Comparison of ENCODE assay signal across 19 cellular contexts in the genomic region with DNA sequence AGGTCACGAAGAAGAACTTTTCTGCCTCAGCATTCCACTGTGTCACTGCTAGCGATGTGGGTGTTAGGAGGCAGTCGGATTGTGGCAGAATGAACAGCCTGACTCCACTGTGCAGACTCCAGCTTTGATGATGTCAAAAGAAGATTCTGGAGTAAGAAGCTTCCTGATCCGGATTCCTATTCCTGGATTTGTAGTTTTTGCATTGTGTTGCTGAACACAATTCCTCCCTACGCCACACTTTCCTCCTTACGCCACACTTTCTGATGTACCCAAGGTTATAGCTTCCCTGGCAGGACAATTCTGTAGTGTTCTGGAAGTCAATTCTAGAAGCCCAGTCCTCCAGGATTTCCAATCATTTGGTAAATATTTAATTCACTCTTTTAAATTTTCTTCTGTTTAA.
DNase-seq lines count a peak whose midpoint lies in the region; ATAC-seq, FAIRE-seq and TF ChIP-seq lines count a peak whose summit lies in the region.
"Had no signal": no experiment of that assay in that cellular context is flagged by ENCODE, and none has a peak within 500 bp of the region (broad histone marks: within the 10 kb centered on the region; RNA-seq: fewer than 3 reads in every experiment).

No MANE protein-coding gene starts in this region.

- no peaks in the 10 kb centered on the region for H3K23me2 ChIP-seq in H1 (ENCODE audit: low read depth, low read length)

- H3K23ac ChIP-seq in IMR-90 (ENCODE audit: low read depth, low read length) (no peak overlapping the region), H1 (ENCODE audit: insufficient read length) (no peak overlapping the region)

- DNase-seq in IMR-90 (no peak), H1 (ENCODE audit: low read depth in 1 of 2, low spot score in 2 of 2) (no peak), neural crest cell (ENCODE audit: low read depth, low spot score) (no peak), dermis blood vessel endothelial cell (no peak), OCI-M1 (lab: John Stamatoyannopoulos, UW) (no peak)
- DNase-seq: C1 segment of cervical spinal cord; Calu3; CD4-positive, alpha-beta memory T cell; COR-L47; DMS53; DND-41; GM23248; HCEC 1CT had no signal

- peak overlapping the region; percentile 81 for H3K27ac Mint-ChIP-seq in neural crest cell (ENCODE audit: unreplicated experiment)
- H3K27ac Mint-ChIP-seq: CD4-positive, alpha-beta memory T cell had no signal

- no peak overlapping the region for H3K4me2 ChIP-seq in IMR-90 (ENCODE audit: low read depth, low read length)
- H3K4me2 ChIP-seq in H1 (ENCODE audit: insufficient read depth in 1 of 2, low read depth in 2 of 2, low read length in 2 of 2) = 0 out of 4 replicates have a peak overlapping the region, but pooled peaks of 1 of the 2 experiments have one; percentile 18

- no peak overlapping the region for H2BK5ac ChIP-seq in IMR-90 (ENCODE audit: low read depth, low read length, poor library complexity, severe bottlenecking)
- no peak overlapping the region for H2BK5ac ChIP-seq in H1 (ENCODE audit: low read depth, low read length)

- H2BK20ac ChIP-seq in IMR-90 (ENCODE audit: low read depth, low read length) = no peak overlapping the region
- H2BK20ac ChIP-seq in H1 (ENCODE audit: low read length) = no peak overlapping the region; the same call in 1 of the 2 replicates

- H2AFZ ChIP-seq in IMR-90 (replicated peaks; ENCODE audit: low read length, poor library complexity) (peak overlapping the region; percentile 48), H1 (ENCODE audit: low read length) (no peak overlapping the region)
- H2AFZ ChIP-seq: GM23248 had no signal

- H4K5ac ChIP-seq in IMR-90 (ENCODE audit: low read depth, low read length) (no peak overlapping the region), H1 (ENCODE audit: insufficient read length, low read depth, low read length) (no peak overlapping the region)

- no peaks in the 10 kb centered on the region for H3K27me3 Mint-ChIP-seq in neural crest cell (ENCODE audit: low read depth)

- H4K20me1 ChIP-seq in IMR-90 (ENCODE audit: insufficient read depth, low read length) = no peaks in the 10 kb centered on the region
- H4K20me1 ChIP-seq in H1 (replicated peaks in 1 of 2; ENCODE audit: control insufficient read depth in 1 of 2, insufficient read depth in 2 of 2, low read length in 2 of 2) = no peaks in the 10 kb centered on the region

- no TSS peak for BruUV-seq in IMR-90 (replicated peaks; lab: Mats Ljungman, UMichigan)

- CTCF ChIA-PET in IMR-90 (lab: Yijun Ruan, JAX) (no interaction called here), H1 (lab: Charles Lee; ENCODE audit: partially characterized antibody) (interaction anchor here (0.6 kb wide), 1 partner anchor 1500 kb away, joined by 3 read pairs; no protein-coding TSS in a partner anchor)

- intact Hi-C loops in IMR-90 (cut with micrococcal nuclease) = no loop called here

- ATAC-seq in IMR-90 (ENCODE audit: low read depth) (no peak), HG03521 (IDR thresholded peaks at IDR 0.05; ENCODE audit: unreplicated experiment) (no peak), GM18502 (IDR thresholded peaks at IDR 0.05; ENCODE audit: poor library complexity, unreplicated experiment) (no peak)

- H3K9me1 ChIP-seq in IMR-90 (ENCODE audit: insufficient read depth, low read length) = no peaks in the 10 kb centered on the region

- H3K14ac ChIP-seq in IMR-90 (replicated peaks; ENCODE audit: low read depth, low read length) (no peak overlapping the region), H1 (ENCODE audit: insufficient read length) (no peak overlapping the region)

- TF ChIP-seq EP300 in H1 (IDR thresholded peaks at IDR 0.05; ENCODE audit: borderline replicate concordance in 1 of 2, low read depth in 2 of 2, low read length in 2 of 2) = no peak

- H2BK15ac ChIP-seq in IMR-90 (ENCODE audit: low read depth, low read length) = no peak overlapping the region
- H2BK15ac ChIP-seq in H1 (ENCODE audit: low read length) = no peak overlapping the region

- dilution Hi-C loops in IMR-90 (cut with HindIII; ENCODE audit: low sequenced_read_pairs, unreplicated experiment) = no loop called here

- no peak overlapping the region for H3K9ac ChIP-seq in IMR-90 (ENCODE audit: low read depth, low read length)
- H3K9ac ChIP-seq in H1 (replicated peaks in 1 of 4; ENCODE audit: extremely low read depth in 1 of 4, low read depth in 3 of 4, low read length in 3 of 4) = no peak overlapping the region
- H3K9ac ChIP-seq: GM23248 had no signal

- POLR2A ChIA-PET in IMR-90 (lab: Charles Lee; ENCODE audit: unreplicated experiment) (no interaction called here), H1 (lab: Charles Lee; ENCODE audit: partially characterized antibody) (no interaction called here)

- H3K27me3 ChIP-seq in IMR-90 (ENCODE audit: control insufficient read depth, insufficient read depth, low read length) (no peaks in the 10 kb centered on the region), H1 (replicated peaks in 1 of 4; ENCODE audit: control insufficient read depth in 3 of 4, extremely low read depth in 1 of 4, insufficient read depth in 3 of 4, low read length in 3 of 4) (peaks cover 0 to 1% (median 0%) of the 10 kb centered on the region in 4 experiments; a peak in 1 of 7 replicates)

- H3K4me1 Mint-ChIP-seq in neural crest cell = no peaks in the 10 kb centered on the region
- H3K4me1 Mint-ChIP-seq: CD4-positive, alpha-beta memory T cell had no signal

- H3K36me3 ChIP-seq in IMR-90 (ENCODE audit: control insufficient read depth, insufficient read depth, low read length) (no peaks in the 10 kb centered on the region), H1 (ENCODE audit: control insufficient read depth in 2 of 4, insufficient read depth in 4 of 4, low read length in 3 of 4) (no peaks in the 10 kb centered on the region)

- peaks cover 3% of the 10 kb centered on the region for H3K9me3 Mint-ChIP-seq in neural crest cell

- H2BK120ac ChIP-seq in IMR-90 (ENCODE audit: low read depth, low read length) = no peak overlapping the region
- H2BK120ac ChIP-seq in H1 (replicated peaks; ENCODE audit: low read depth, low read length) = no peak overlapping the region

- H2BK12ac ChIP-seq in H1 (ENCODE audit: low read depth, low read length) = no peak overlapping the region; the same call in 1 of the 2 replicates

- H3K79me2 ChIP-seq in H1 (ENCODE audit: control insufficient read depth in 1 of 2, insufficient read depth in 2 of 2, low read length in 2 of 2) = no peaks in the 10 kb centered on the region

- no peak for FAIRE-seq in H1 (lab: Jason Lieb, UNC)
- FAIRE-seq: G401.6, GM12892, GM19239, H54 had no signal

- WGBS in IMR-90 (ENCODE audit: extremely low coverage in 2 of 2, insufficient read length in 1 of 2), 2 experiments = no CpG with 5 or more reads among the region's 6 CpGs
- 97% methylated on average over 6 of the region's 6 CpGs; no CpG with 5 or more reads in 1 of the 2 experiments for WGBS in H1 (ENCODE audit: extremely low coverage in 1 of 2, insufficient coverage in 1 of 2, insufficient read length in 1 of 2, insufficient replicate concordance in 2 of 2, low coverage in 1 of 2, low lambda C conversion rate in 2 of 2, missing lambda C conversion rate in 1 of 2), 2 experiments

- H3K4me3 ChIP-seq in IMR-90 (ENCODE audit: insufficient read depth, low read depth, low read length) (no peak overlapping the region), H1 (ENCODE audit: extremely low read depth in 1 of 4, insufficient read depth in 2 of 4, low read depth in 3 of 4, low read length in 4 of 4) (no peak overlapping the region)
- H3K4me3 ChIP-seq: GM23248 had no signal

- no peak for TF ChIP-seq CTCF in IMR-90 (conservative IDR thresholded peaks at IDR 0.05; ENCODE audit: low read depth, low read length)
- no peak for TF ChIP-seq CTCF in H1 (IDR thresholded peaks at IDR 0.05; ENCODE audit: control extremely low read depth in 1 of 3, insufficient read depth in 1 of 3, low read depth in 1 of 3, low read length in 3 of 3)
- TF ChIP-seq CTCF in neural crest cell (conservative IDR thresholded peaks at IDR 0.05) = no peak

- H3K27ac ChIP-seq in IMR-90 (ENCODE audit: insufficient read depth, low read length) (no peak overlapping the region), H1 (ENCODE audit: low read depth, low read length) (no peak overlapping the region)
- H3K27ac ChIP-seq: GM23248 had no signal

- H2AK5ac ChIP-seq in IMR-90 (ENCODE audit: low read depth, low read length) (no peak overlapping the region), H1 (ENCODE audit: low read depth, low read length) (no peak overlapping the region)

- H3K36me3 Mint-ChIP-seq in neural crest cell (ENCODE audit: low read depth) = no peaks in the 10 kb centered on the region
- H3K36me3 Mint-ChIP-seq: CD4-positive, alpha-beta memory T cell had no signal

- no peak for TF ChIP-seq POLR2A in IMR-90 (IDR thresholded peaks at IDR 0.05; ENCODE audit: low read depth, low read length)
- no peak for TF ChIP-seq POLR2A in H1 (IDR thresholded peaks at IDR 0.05; ENCODE audit: control extremely low read depth in 1 of 2, low read depth in 2 of 2, low read length in 2 of 2)

- no peak overlapping the region for H2AK9ac ChIP-seq in IMR-90 (replicated peaks; ENCODE audit: low read depth, low read length, poor library complexity)

- H3K4me1 ChIP-seq in IMR-90 (ENCODE audit: control insufficient read depth, insufficient read depth, low read length) = peaks cover 2% of the 10 kb centered on the region; the same call in 1 of the 2 replicates
- no peaks in the 10 kb centered on the region for H3K4me1 ChIP-seq in H1 (replicated peaks in 1 of 4; ENCODE audit: control insufficient read depth in 3 of 4, insufficient read depth in 4 of 4, low read length in 3 of 4)

- no peaks in the 10 kb centered on the region for H3K79me1 ChIP-seq in IMR-90 (ENCODE audit: low read depth in 1 of 2, low read length in 2 of 2)
- H3K79me1 ChIP-seq in H1 (ENCODE audit: low read depth, low read length) = no peaks in the 10 kb centered on the region

- H4K91ac ChIP-seq in IMR-90 (ENCODE audit: insufficient read depth, low read depth, low read length) (no peak overlapping the region), H1 (replicated peaks; ENCODE audit: insufficient read length, low read length) (no peak overlapping the region)

- in situ Hi-C loops in IMR-90 (cut with MboI; ENCODE audit: low sequenced_read_pairs) = no loop called here

- H3K56ac ChIP-seq in IMR-90 (ENCODE audit: extremely low read depth, insufficient read depth, low read length) (no peak overlapping the region), H1 (replicated peaks; ENCODE audit: insufficient read length, low read depth, low read length) (no peak overlapping the region)

- H3K9me3 ChIP-seq in IMR-90 (ENCODE audit: control insufficient read depth, insufficient read depth, low read length) = no peaks in the 10 kb centered on the region
- H3K9me3 ChIP-seq in H1 (ENCODE audit: insufficient read depth in 2 of 2, low read depth in 1 of 2, low read length in 1 of 2) = no peaks in the 10 kb centered on the region

- no peak overlapping the region for H3K18ac ChIP-seq in IMR-90 (ENCODE audit: low read depth, low read length)
- H3K18ac ChIP-seq in H1 (ENCODE audit: extremely low read depth, low read length) = no peak overlapping the region

- H3K4ac ChIP-seq in IMR-90 (ENCODE audit: low read depth, low read length) = no peak overlapping the region
- H3K4ac ChIP-seq in H1 (replicated peaks; ENCODE audit: insufficient read length, low read depth, low read length) = no peak overlapping the region

- H3K4me3 Mint-ChIP-seq in neural crest cell = no peak overlapping the region
- H3K4me3 Mint-ChIP-seq: CD4-positive, alpha-beta memory T cell had no signal

- H4K8ac ChIP-seq in IMR-90 (ENCODE audit: low read depth in 2 of 2, low read length in 2 of 2) = no peak overlapping the region
- H4K8ac ChIP-seq in H1 (ENCODE audit: extremely low read depth, insufficient read depth, low read length) = no peak overlapping the region

- TF ChIP-seq RAD21 in IMR-90 (IDR thresholded peaks at IDR 0.05; ENCODE audit: low read length) (no peak), H1 (IDR thresholded peaks at IDR 0.05 in 1 of 2, conservative IDR thresholded peaks at IDR 0.05 in 1 of 2; ENCODE audit: low read depth in 2 of 2, low read length in 2 of 2) (no peak)
